ENCODE assay signal across 22 cellular contexts in genomic region chr9:104301770-104302169, GRCh38.
DNase-seq lines count a peak whose midpoint lies in the region; ATAC-seq and TF ChIP-seq lines count a peak whose summit lies in the region.
"Had no signal": no experiment of that assay in that cellular context is flagged by ENCODE, and none has a peak within 500 bp of the region (broad histone marks: within the 10 kb centered on the region; RNA-seq: fewer than 3 reads in every experiment).

No MANE protein-coding gene starts in this region.

- no peaks in the 10 kb centered on the region for H3K36me3 Mint-ChIP-seq in chondrocyte (ENCODE audit: low read depth)
- H3K36me3 Mint-ChIP-seq: memory B cell had no signal

- intact Hi-C loops in lower lobe of right lung (cut with DNase I), result no loop called here

- DNase-seq in NCI-H1436 (lab: John Stamatoyannopoulos, UW) (peak; percentile 4), NCI-H1436 treated with DMSO at 0.1 percent for 48 hours (lab: John Stamatoyannopoulos, UW) (no peak), NCI-H1105 (lab: John Stamatoyannopoulos, UW) (peak; percentile 68), NCI-H510A (lab: John Stamatoyannopoulos, UW) (peak; percentile 1), lower lobe of right lung (no peak), HT-29 (ENCODE audit: low spot score) (no peak), chondrocyte (ENCODE audit: low spot score) (no peak)
- DNase-seq in activated CD4-positive, alpha-beta T cell treated with anti-CD3 and anti-CD28 coated beads for 48 hours, result no peak
- DNase-seq: activated CD4-positive, CD25-positive, alpha-beta regulatory T cell treated with anti-CD3 and anti-CD28 coated beads, Interleukin-2, amount 50 U/mL, for 72 hours; activated naive CD4-positive, alpha-beta T cell treated with anti-CD3 and anti-CD28 coated beads, Interleukin-2, amount 50 U/mL, for 16 hours; activated T-cell treated with anti-CD3 and anti-CD28 coated beads, Interleukin-2, amount 50 U/mL, for 72 hours; aorta; Caco-2; cerebellar nuclear complex; erythroblast; MG63; NCI-H2227 treated with DMSO at 0.1 percent for 48 hours; upper lobe of left lung had no signal

- H3K4me3 Mint-ChIP-seq in chondrocyte (ENCODE audit: unreplicated experiment), result no peak overlapping the region
- H3K4me3 Mint-ChIP-seq: activated T-cell treated with anti-CD3 and anti-CD28 coated beads, Interleukin-2, amount 50 U/mL, for 72 hours; B cell; memory B cell had no signal

- no peaks in the 10 kb centered on the region for H3K27me3 ChIP-seq in lower lobe of right lung (ENCODE audit: low read depth)
- H3K27me3 ChIP-seq: foreskin keratinocyte, MG63, upper lobe of left lung had no signal

- H3K27me3 Mint-ChIP-seq in chondrocyte (ENCODE audit: low read depth), result peaks cover 14% of the 10 kb centered on the region
- H3K27me3 Mint-ChIP-seq: B cell had no signal

- no peaks in the 10 kb centered on the region for H3K4me1 Mint-ChIP-seq in chondrocyte (ENCODE audit: low read depth)
- H3K4me1 Mint-ChIP-seq: B cell, memory B cell had no signal

- no peak overlapping the region for H3K27ac Mint-ChIP-seq in chondrocyte (ENCODE audit: unreplicated experiment)
- H3K27ac Mint-ChIP-seq: activated T-cell treated with anti-CD3 and anti-CD28 coated beads, Interleukin-2, amount 50 U/mL, for 72 hours; B cell; memory B cell had no signal

- no peaks in the 10 kb centered on the region for H3K36me3 ChIP-seq in lower lobe of right lung
- H3K36me3 ChIP-seq: MG63, upper lobe of left lung had no signal

- H3K4me3 ChIP-seq in lower lobe of right lung, result no peak overlapping the region
- H3K4me3 ChIP-seq: MG63, upper lobe of left lung had no signal

- no peak overlapping the region for H3K27ac ChIP-seq in lower lobe of right lung
- H3K27ac ChIP-seq: foreskin keratinocyte, upper lobe of left lung had no signal

- no peaks in the 10 kb centered on the region for H3K9me3 ChIP-seq in lower lobe of right lung
- H3K9me3 ChIP-seq: Caco-2, MG63 had no signal

- H3K9me3 Mint-ChIP-seq in chondrocyte (ENCODE audit: low read depth), result peaks cover 10% of the 10 kb centered on the region

- H3K4me1 ChIP-seq in lower lobe of right lung, result peaks cover 7% of the 10 kb centered on the region
- H3K4me1 ChIP-seq: Caco-2, upper lobe of left lung had no signal

- TF ChIP-seq CTCF in lower lobe of right lung (IDR thresholded peaks at IDR 0.05), result no peak
- no peak for TF ChIP-seq CTCF in chondrocyte (IDR thresholded peaks at IDR 0.05)

- ATAC-seq in lower lobe of right lung, result peak; percentile 43 to 83
- ATAC-seq: activated T-cell treated with anti-CD3 and anti-CD28 coated beads, Interleukin-2, amount 50 U/mL, for 72 hours; foreskin keratinocyte; HepG2 had no signal

Comparison
In these comparisons a context has a peak if more than half of its experiments do, and no peak if none do; other contexts are left out.
1. DNase-seq: peak in NCI-H1436 (single experiment), NCI-H1105 (single experiment) and NCI-H510A (single experiment); none in NCI-H1436 treated with DMSO at 0.1 percent for 48 hours (single experiment), lower lobe of right lung (single experiment), HT-29 (single experiment), activated CD4-positive, alpha-beta T cell treated with anti-CD3 and anti-CD28 coated beads for 48 hours (single experiment) and chondrocyte (single experiment).